28 cellular contexts compared by ENCODE assay signal in the genomic region with DNA sequence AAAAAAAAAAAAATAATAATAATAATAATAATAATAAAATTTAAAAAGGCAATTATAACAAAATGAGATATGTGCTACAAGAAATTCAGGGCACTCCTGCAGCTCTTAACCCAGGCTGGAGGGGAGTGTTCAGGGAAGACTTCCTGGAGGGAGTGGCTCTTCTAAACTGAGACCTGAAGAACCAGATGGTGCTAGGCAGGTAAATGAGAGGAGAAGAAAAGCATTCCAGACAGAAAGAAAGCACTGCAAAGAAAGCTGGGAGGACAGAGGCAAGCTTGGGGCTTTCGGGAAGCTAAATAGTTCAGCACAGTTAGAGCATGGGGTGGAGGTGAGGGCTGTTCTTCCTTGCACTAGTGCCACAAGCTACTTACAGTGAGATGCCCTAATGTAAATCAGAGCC. TPM values are rescaled to one million over a fixed set of nuclear protein-coding genes. Genes with fewer than 3 reads are reported as not detected.
DNase-seq lines count a peak whose midpoint lies in the region; ATAC-seq, FAIRE-seq and TF ChIP-seq lines count a peak whose summit lies in the region.
"Had no signal": no experiment of that assay in that cellular context is flagged by ENCODE, and none has a peak within 500 bp of the region (broad histone marks: within the 10 kb centered on the region; RNA-seq: fewer than 3 reads in every experiment).

No MANE protein-coding gene starts in this region.

- no peaks in the 10 kb centered on the region for H4K20me1 ChIP-seq in Karpas-422 (ENCODE audit: insufficient read depth, low read depth, low read length)
- H4K20me1 ChIP-seq: BLaER1 had no signal

- H3K9me2 ChIP-seq in Karpas-422 (replicated peaks; ENCODE audit: insufficient read depth, low read length) = no peaks in the 10 kb centered on the region

- peak overlapping the region; percentile 87 to 95 (median 89) for H3K4me3 Mint-ChIP-seq in immature natural killer cell
- H3K4me3 Mint-ChIP-seq in type B pancreatic cell = peak overlapping the region; percentile 59
- no peak overlapping the region for H3K4me3 Mint-ChIP-seq in activated T-cell treated with anti-CD3 and anti-CD28 coated beads, Interleukin-2, amount 50 U/mL, for 4 hours
- H3K4me3 Mint-ChIP-seq: activated naive CD4-positive, alpha-beta T cell treated with anti-CD3 and anti-CD28 coated beads, Interleukin-2, amount 10 ng/mL, durations not matched to agents 7 days and 5 days; activated T-helper 1 cell treated with anti-CD3 and anti-CD28 coated beads, Interleukin-12 subunit alpha, Interleukin-12 subunit beta, Interleukin-2, Interleukin-4 antibody, amounts not matched to agents 30 ng/mL and 10 ng/mL and 1 ng/mL, durations not matched to agents 14 hours and 24 hours and 36 hours had no signal

- H3K27me3 ChIP-seq in Karpas-422 (ENCODE audit: low read length) (no peaks in the 10 kb centered on the region), colonic mucosa (no peaks in the 10 kb centered on the region)
- H3K27me3 ChIP-seq: BLaER1, ovary, transverse colon had no signal

- no peak for DNase-seq in Karpas-422
- peak; percentile 42 for DNase-seq in colonic mucosa
- no peak for DNase-seq in immature natural killer cell
- DNase-seq in type B pancreatic cell (ENCODE audit: extremely low spot score, unreplicated experiment) = no peak
- no peak for DNase-seq in H54 (ENCODE audit: insufficient read length, low spot score)
- no peak for DNase-seq in activated T-cell treated with anti-CD3 and anti-CD28 coated beads, Interleukin-2, amount 50 U/mL, for 4 hours
- DNase-seq: activated CD4-positive, alpha-beta T cell treated with anti-CD3 and anti-CD28 coated beads, Interleukin-2, amount 50 U/mL, for 48 hours; activated CD4-positive, CD25-positive, alpha-beta regulatory T cell; activated naive CD4-positive, alpha-beta T cell treated with anti-CD3 and anti-CD28 coated beads, Interleukin-2, amount 10 ng/mL, durations not matched to agents 7 days and 5 days; GM23248; midbrain; naive thymus-derived CD8-positive, alpha-beta T cell; NCI-H1105; NCI-H187 treated with DMSO at 0.1 percent for 48 hours; NCI-H524; ovary; retina; stimulated activated CD4-positive, alpha-beta T cell treated with anti-CD3 and anti-CD28 coated beads, Interleukin-1b, Interleukin-23, amount 100 ng/mL, for 48 hours; T1000; transverse colon had no signal

- no peak for FAIRE-seq in H54 (lab: Jason Lieb, UNC)
- FAIRE-seq: colon, D721Med, keratinocyte, RCC 7860 had no signal

- H3K4me1 Mint-ChIP-seq in immature natural killer cell (peaks cover 72 to 73% of the 10 kb centered on the region in 2 donors), type B pancreatic cell (ENCODE audit: unreplicated experiment) (peaks cover 23% of the 10 kb centered on the region)
- H3K4me1 Mint-ChIP-seq in activated T-cell treated with anti-CD3 and anti-CD28 coated beads, Interleukin-2, amount 50 U/mL, for 4 hours (ENCODE audit: low read depth) = peaks cover 18% of the 10 kb centered on the region
- H3K4me1 Mint-ChIP-seq: activated naive CD4-positive, alpha-beta T cell treated with anti-CD3 and anti-CD28 coated beads, Interleukin-2, amount 10 ng/mL, durations not matched to agents 7 days and 5 days had no signal

- no peak for ATAC-seq in HG03520 (IDR thresholded peaks at IDR 0.05; ENCODE audit: unreplicated experiment)
- ATAC-seq in activated T-cell treated with anti-CD3 and anti-CD28 coated beads, Interleukin-2, amount 50 U/mL, for 4 hours = no peak
- ATAC-seq: naive thymus-derived CD8-positive, alpha-beta T cell had no signal

- H3K9ac ChIP-seq in Karpas-422 (ENCODE audit: low read length) = peak overlapping the region; percentile 13; the same call in 1 of the 2 replicates
- H3K9ac ChIP-seq in colonic mucosa (ENCODE audit: low read depth in 2 of 2, low read length in 2 of 2) = peak overlapping the region in 1 of 2 donors; percentile 3
- H3K9ac ChIP-seq: BLaER1, GM23248 had no signal

- intact Hi-C loops in colonic mucosa (cut with DNase I) = no loop called here

- no peaks in the 10 kb centered on the region for H3K9me3 Mint-ChIP-seq in immature natural killer cell
- H3K9me3 Mint-ChIP-seq in type B pancreatic cell = no peaks in the 10 kb centered on the region
- H3K9me3 Mint-ChIP-seq in activated T-cell treated with anti-CD3 and anti-CD28 coated beads, Interleukin-2, amount 50 U/mL, for 4 hours = no peaks in the 10 kb centered on the region
- H3K9me3 Mint-ChIP-seq: activated naive CD4-positive, alpha-beta T cell treated with anti-CD3 and anti-CD28 coated beads, Interleukin-2, amount 10 ng/mL, durations not matched to agents 7 days and 5 days; activated T-helper 1 cell treated with anti-CD3 and anti-CD28 coated beads, Interleukin-12 subunit alpha, Interleukin-12 subunit beta, Interleukin-2, Interleukin-4 antibody, amounts not matched to agents 30 ng/mL and 10 ng/mL and 1 ng/mL, durations not matched to agents 14 hours and 24 hours and 36 hours; naive thymus-derived CD8-positive, alpha-beta T cell had no signal

- H3K27me3 Mint-ChIP-seq in immature natural killer cell (ENCODE audit: low read depth in 3 of 3) (peaks cover 3 to 12% (median 8%) of the 10 kb centered on the region in 3 donors), type B pancreatic cell (no peaks in the 10 kb centered on the region)
- H3K27me3 Mint-ChIP-seq in activated T-cell treated with anti-CD3 and anti-CD28 coated beads, Interleukin-2, amount 50 U/mL, for 4 hours (ENCODE audit: low read depth) = no peaks in the 10 kb centered on the region
- H3K27me3 Mint-ChIP-seq: naive thymus-derived CD8-positive, alpha-beta T cell had no signal

- no peak overlapping the region for H3K27ac ChIP-seq in Karpas-422 (ENCODE audit: low read length)
- H3K27ac ChIP-seq in colonic mucosa = no peak overlapping the region
- H3K27ac ChIP-seq: BLaER1, GM23248, ovary, transverse colon had no signal

- H3K9me3 ChIP-seq in Karpas-422 (ENCODE audit: low read length) = no peaks in the 10 kb centered on the region
- H3K9me3 ChIP-seq in colonic mucosa = no peaks in the 10 kb centered on the region
- H3K9me3 ChIP-seq: BLaER1, ovary, transverse colon had no signal

- H3K79me2 ChIP-seq in Karpas-422 (ENCODE audit: low read length) = no peaks in the 10 kb centered on the region

- H3K4me2 ChIP-seq in Karpas-422 (ENCODE audit: low read depth, low read length, poor library complexity, severe bottlenecking) = no peak overlapping the region
- H3K4me2 ChIP-seq: BLaER1 had no signal

- TF ChIP-seq CTCF in colonic mucosa (IDR thresholded peaks at IDR 0.05) = no peak
- TF ChIP-seq CTCF in type B pancreatic cell (conservative IDR thresholded peaks at IDR 0.05) = no peak

- H3K4me1 ChIP-seq in Karpas-422 (ENCODE audit: low read length) (peaks cover 8% of the 10 kb centered on the region), colonic mucosa (no peaks in the 10 kb centered on the region)

- H3K4me3 ChIP-seq in Karpas-422 (ENCODE audit: low read length) (no peak overlapping the region), colonic mucosa (no peak overlapping the region)
- H3K4me3 ChIP-seq: BLaER1, GM23248, ovary, skin epidermis, transverse colon had no signal

- H3K36me3 Mint-ChIP-seq in immature natural killer cell (peaks cover 8 to 14% (median 11%) of the 10 kb centered on the region in 3 donors), type B pancreatic cell (peaks cover 8% of the 10 kb centered on the region)
- no peaks in the 10 kb centered on the region for H3K36me3 Mint-ChIP-seq in activated T-cell treated with anti-CD3 and anti-CD28 coated beads, Interleukin-2, amount 50 U/mL, for 4 hours (ENCODE audit: insufficient read depth)
- H3K36me3 Mint-ChIP-seq: activated naive CD4-positive, alpha-beta T cell treated with anti-CD3 and anti-CD28 coated beads, Interleukin-2, amount 10 ng/mL, durations not matched to agents 7 days and 5 days had no signal

- H2AFZ ChIP-seq in Karpas-422 (ENCODE audit: low read length) = no peak overlapping the region
- H2AFZ ChIP-seq: GM23248 had no signal

- H3K27ac Mint-ChIP-seq in immature natural killer cell (peak overlapping the region; percentile 94 to 100 (median 98)), type B pancreatic cell (peak overlapping the region; percentile 91)
- H3K27ac Mint-ChIP-seq: activated naive CD4-positive, alpha-beta T cell treated with anti-CD3 and anti-CD28 coated beads, Interleukin-2, amount 10 ng/mL, durations not matched to agents 7 days and 5 days; activated T-helper 1 cell treated with anti-CD3 and anti-CD28 coated beads, Interleukin-12 subunit alpha, Interleukin-12 subunit beta, Interleukin-2, Interleukin-4 antibody, amounts not matched to agents 30 ng/mL and 10 ng/mL and 1 ng/mL, durations not matched to agents 14 hours and 24 hours and 36 hours had no signal

- no peaks in the 10 kb centered on the region for H3K36me3 ChIP-seq in Karpas-422 (ENCODE audit: insufficient read depth, low read length)
- no peaks in the 10 kb centered on the region for H3K36me3 ChIP-seq in colonic mucosa
- H3K36me3 ChIP-seq: ovary, transverse colon had no signal

- no peak for TF ChIP-seq POLR2A in H54 (IDR thresholded peaks at IDR 0.05; ENCODE audit: low read depth, low read length)

RNA-seq across cellular contexts. Expression of gene SRSF9, which starts 9.9 kb away (rescaled TPM):
- 158 and 213 TPM in 2 replicates for total RNA-seq in Karpas-422 (2014; rRNA removed; shearing (Covaris generic); ENCODE audit: low replicate concordance)
- 100 to 1,000 TPM; 169 to 216 TPM for total RNA-seq in colonic mucosa
- polyA plus RNA-seq in immature natural killer cell = 100 to 1,000 TPM; 221 to 292 (median 271) TPM
- 226 and 248 TPM in 2 replicates for total RNA-seq in type B pancreatic cell (ENCODE audit: low replicate concordance)
- 100 to 1,000 TPM; 259 to 288 (median 272) TPM for total RNA-seq in activated T-cell treated with anti-CD3 and anti-CD28 coated beads, Interleukin-2, amount 50 U/mL, for 4 hours

RNA-seq across cellular contexts. Expression of gene DYNLL1, which starts 16.5 kb away (rescaled TPM):
- total RNA-seq in Karpas-422 (2014; rRNA removed; shearing (Covaris generic); ENCODE audit: low replicate concordance) = 237 and 308 TPM in 2 replicates
- 100 to 1,000 TPM; 359 to 463 TPM for total RNA-seq in colonic mucosa
- polyA plus RNA-seq in immature natural killer cell = 100 to 1,000 TPM; 399 to 508 (median 457) TPM
- 403 and 451 TPM in 2 replicates for total RNA-seq in type B pancreatic cell (ENCODE audit: low replicate concordance)
- total RNA-seq in activated T-cell treated with anti-CD3 and anti-CD28 coated beads, Interleukin-2, amount 50 U/mL, for 4 hours = 100 to 1,000 TPM; 243 to 252 (median 248) TPM

RNA-seq across cellular contexts. Expression of gene GATC, which starts 33.2 kb away (rescaled TPM):
- 18.7 and 21.9 TPM in 2 replicates for total RNA-seq in Karpas-422 (2014; rRNA removed; shearing (Covaris generic); ENCODE audit: low replicate concordance)
- total RNA-seq in colonic mucosa (10 to 100 TPM; 34.1 to 43.3 TPM), type B pancreatic cell (ENCODE audit: low replicate concordance) (27.7 and 33.9 TPM in 2 replicates)
- 10 to 100 TPM in 2 of 3 donors, 1 to 10 TPM in 1; 8.3 to 26.7 (median 23.3) TPM for polyA plus RNA-seq in immature natural killer cell
- 10 to 100 TPM; 47.6 to 58.0 (median 55.1) TPM for total RNA-seq in activated T-cell treated with anti-CD3 and anti-CD28 coated beads, Interleukin-2, amount 50 U/mL, for 4 hours

RNA-seq across cellular contexts. Expression of gene TRIAP1, which starts 33.3 kb away (rescaled TPM):
- total RNA-seq in Karpas-422 (2014; rRNA removed; shearing (Covaris generic); ENCODE audit: low replicate concordance) = 15.6 and 26.1 TPM in 2 replicates
- 10 to 100 TPM; 20.4 to 27.8 TPM for total RNA-seq in colonic mucosa
- 10 to 100 TPM; 66.4 to 76.8 (median 69.2) TPM for polyA plus RNA-seq in immature natural killer cell
- 46.6 and 65.2 TPM in 2 replicates for total RNA-seq in type B pancreatic cell (ENCODE audit: low replicate concordance)
- 10 to 100 TPM; 60.7 to 68.9 (median 66.4) TPM for total RNA-seq in activated T-cell treated with anti-CD3 and anti-CD28 coated beads, Interleukin-2, amount 50 U/mL, for 4 hours

RNA-seq across cellular contexts. Expression of gene COX6A1, which starts 41.5 kb away (rescaled TPM):
- total RNA-seq in Karpas-422 (2014; rRNA removed; shearing (Covaris generic); ENCODE audit: low replicate concordance) = 542 and 565 TPM in 2 replicates
- 1,000 to 10,000 TPM in 1 of 2 donors, 100 to 1,000 TPM in 1; 887 to 1,081 TPM for total RNA-seq in colonic mucosa
- polyA plus RNA-seq in immature natural killer cell = 1,000 to 10,000 TPM in 2 of 3 donors, 100 to 1,000 TPM in 1; 859 to 1,309 (median 1,192) TPM
- 400 and 501 TPM in 2 replicates for total RNA-seq in type B pancreatic cell (ENCODE audit: low replicate concordance)
- 100 to 1,000 TPM; 495 to 510 (median 508) TPM for total RNA-seq in activated T-cell treated with anti-CD3 and anti-CD28 coated beads, Interleukin-2, amount 50 U/mL, for 4 hours
